Comparison of ENCODE assay signal across 10 cellular contexts in genomic region chr9:137878146-137878941, GRCh38. TPM values are rescaled to one million over a fixed set of nuclear protein-coding genes. Genes with fewer than 3 reads are reported as not detected.
DNase-seq lines count a peak whose midpoint lies in the region; ATAC-seq and TF ChIP-seq lines count a peak whose summit lies in the region.
"Had no signal": no experiment of that assay in that cellular context is flagged by ENCODE, and none has a peak within 500 bp of the region (broad histone marks: within the 10 kb centered on the region; RNA-seq: fewer than 3 reads in every experiment).

No MANE protein-coding gene starts in this region.

- peaks cover 9% of the 10 kb centered on the region for H3K27me3 Mint-ChIP-seq in activated CD4-positive, alpha-beta T cell treated with anti-CD3 and anti-CD28 coated beads, Interleukin-2, amount 10 ng/mL, durations not matched to agents 7 days and 5 days
- H3K27me3 Mint-ChIP-seq in activated CD8-positive, alpha-beta T cell treated with anti-CD3 and anti-CD28 coated beads, Interleukin-2, amount 10 ng/mL, durations not matched to agents 7 days and 5 days (ENCODE audit: low read depth) = peaks cover 11% of the 10 kb centered on the region

- POLR2A ChIA-PET in activated CD4-positive, alpha-beta T cell treated with anti-CD3 and anti-CD28 coated beads, Interleukin-2, amount 10 ng/mL, durations not matched to agents 7 days and 5 days (lab: Charles Lee) = no interaction called here
- POLR2A ChIA-PET in activated CD8-positive, alpha-beta T cell treated with anti-CD3 and anti-CD28 coated beads, Interleukin-2, amount 10 ng/mL, durations not matched to agents 7 days and 5 days (lab: Charles Lee) = no interaction called here

- CTCF ChIA-PET in activated CD4-positive, alpha-beta T cell treated with anti-CD3 and anti-CD28 coated beads, Interleukin-2, amount 10 ng/mL, durations not matched to agents 7 days and 5 days (lab: Charles Lee) = no interaction called here
- CTCF ChIA-PET in activated CD8-positive, alpha-beta T cell treated with anti-CD3 and anti-CD28 coated beads, Interleukin-2, amount 10 ng/mL, durations not matched to agents 7 days and 5 days (lab: Charles Lee) = no interaction called here

- intact Hi-C loops in transverse colon (cut with DNase I; ENCODE audit: low total_unique reads) = no loop called here

- no peak for TF ChIP-seq POLR2A in transverse colon (IDR thresholded peaks at IDR 0.05)

- H3K27me3 ChIP-seq in rectal smooth muscle tissue (ENCODE audit: control insufficient read depth, insufficient read depth, low read length) (peaks cover 11% of the 10 kb centered on the region), transverse colon (peaks cover 52% of the 10 kb centered on the region)

- DNase-seq in activated CD4-positive, alpha-beta T cell treated with anti-CD3 and anti-CD28 coated beads, Interleukin-2, amount 10 ng/mL, durations not matched to agents 7 days and 5 days = peak; percentile 31
- DNase-seq in activated CD4-positive, alpha-beta T cell treated with anti-CD3 and anti-CD28 coated beads, Interleukin-2, amount 50 U/mL, for 4 hours = no peak
- DNase-seq in activated CD8-positive, alpha-beta T cell treated with anti-CD3 and anti-CD28 coated beads, Interleukin-2, amount 10 ng/mL, durations not matched to agents 7 days and 5 days = peak; percentile 46
- DNase-seq in germinal center (ENCODE audit: low spot score) = peak; percentile 63
- no peak for DNase-seq in 8988T
- DNase-seq in transverse colon = no peak
- DNase-seq: DND-41 had no signal

- H3K36me3 ChIP-seq in rectal smooth muscle tissue (ENCODE audit: control insufficient read depth, insufficient read depth, low read length) (no peaks in the 10 kb centered on the region), transverse colon (no peaks in the 10 kb centered on the region)
- H3K36me3 ChIP-seq: neutrophil had no signal

- H3K4me1 ChIP-seq in rectal smooth muscle tissue (ENCODE audit: control insufficient read depth, insufficient read depth, low read length) (no peaks in the 10 kb centered on the region), transverse colon (peaks cover 0 to 7% (median 3%) of the 10 kb centered on the region in 4 donors)

- H3K4me3 Mint-ChIP-seq in activated CD4-positive, alpha-beta T cell treated with anti-CD3 and anti-CD28 coated beads, Interleukin-2, amount 10 ng/mL, durations not matched to agents 7 days and 5 days = no peak overlapping the region
- H3K4me3 Mint-ChIP-seq in activated CD8-positive, alpha-beta T cell treated with anti-CD3 and anti-CD28 coated beads, Interleukin-2, amount 10 ng/mL, durations not matched to agents 7 days and 5 days = no peak overlapping the region

- 11% methylated on average over 66 of the region's 101 CpGs; no CpG with 5 or more reads in 1 of the 2 donors for whole genome bisulfite sequencing in transverse colon (ENCODE audit: low coverage in 1 of 2), 2 donors

- H3K27ac ChIP-seq in rectal smooth muscle tissue (ENCODE audit: low read depth, low read length) = no peak overlapping the region
- no peak overlapping the region for H3K27ac ChIP-seq in transverse colon
- H3K27ac ChIP-seq: neutrophil had no signal

- no peaks in the 10 kb centered on the region for H3K9me3 Mint-ChIP-seq in activated CD4-positive, alpha-beta T cell treated with anti-CD3 and anti-CD28 coated beads, Interleukin-2, amount 10 ng/mL, durations not matched to agents 7 days and 5 days
- H3K9me3 Mint-ChIP-seq in activated CD8-positive, alpha-beta T cell treated with anti-CD3 and anti-CD28 coated beads, Interleukin-2, amount 10 ng/mL, durations not matched to agents 7 days and 5 days (ENCODE audit: insufficient read depth) = no peaks in the 10 kb centered on the region

- TF ChIP-seq CTCF in transverse colon (IDR thresholded peaks at IDR 0.05) = no peak

- ATAC-seq in activated CD8-positive, alpha-beta T cell treated with anti-CD3 and anti-CD28 coated beads, Interleukin-2, amount 10 ng/mL, durations not matched to agents 7 days and 5 days = peak; percentile 76
- ATAC-seq in HG03354 (IDR thresholded peaks at IDR 0.05; ENCODE audit: poor library complexity, severe bottlenecking, unreplicated experiment) = no peak

- no peaks in the 10 kb centered on the region for H3K9me3 ChIP-seq in transverse colon
- H3K9me3 ChIP-seq: neutrophil had no signal

- H3K4me1 Mint-ChIP-seq in activated CD4-positive, alpha-beta T cell treated with anti-CD3 and anti-CD28 coated beads, Interleukin-2, amount 10 ng/mL, durations not matched to agents 7 days and 5 days = peaks cover 2% of the 10 kb centered on the region
- H3K4me1 Mint-ChIP-seq in activated CD8-positive, alpha-beta T cell treated with anti-CD3 and anti-CD28 coated beads, Interleukin-2, amount 10 ng/mL, durations not matched to agents 7 days and 5 days (ENCODE audit: low read depth) = peaks cover 2% of the 10 kb centered on the region

- H3K9ac ChIP-seq in rectal smooth muscle tissue (ENCODE audit: low read length) = no peak overlapping the region

- no peak for TF ChIP-seq EP300 in transverse colon (IDR thresholded peaks at IDR 0.05; ENCODE audit: low read depth)

- peaks cover 2% of the 10 kb centered on the region for H3K36me3 Mint-ChIP-seq in activated CD4-positive, alpha-beta T cell treated with anti-CD3 and anti-CD28 coated beads, Interleukin-2, amount 10 ng/mL, durations not matched to agents 7 days and 5 days (ENCODE audit: low read depth)
- peaks cover 3% of the 10 kb centered on the region for H3K36me3 Mint-ChIP-seq in activated CD8-positive, alpha-beta T cell treated with anti-CD3 and anti-CD28 coated beads, Interleukin-2, amount 10 ng/mL, durations not matched to agents 7 days and 5 days (ENCODE audit: low read depth)

- H3K27ac Mint-ChIP-seq in activated CD4-positive, alpha-beta T cell treated with anti-CD3 and anti-CD28 coated beads, Interleukin-2, amount 10 ng/mL, durations not matched to agents 7 days and 5 days = no peak overlapping the region
- no peak overlapping the region for H3K27ac Mint-ChIP-seq in activated CD8-positive, alpha-beta T cell treated with anti-CD3 and anti-CD28 coated beads, Interleukin-2, amount 10 ng/mL, durations not matched to agents 7 days and 5 days

- in situ Hi-C loops in transverse colon (cut with MboI; ENCODE audit: low pct_ligation_motif_present in 1 of 4, low pct_unique_long_range_greater_than_20kb in 1 of 4, low sequenced_read_pairs in 3 of 4) = no loop called here

- H3K4me3 ChIP-seq in rectal smooth muscle tissue (ENCODE audit: low read length) (peak overlapping the region; percentile 48), transverse colon (peak overlapping the region in 2 of 4 donors; percentile 24 to 46)

RNA-seq across cellular contexts. Expression of gene CACNA1B, which starts 0.8 kb away (rescaled TPM):
- total RNA-seq in activated CD4-positive, alpha-beta T cell treated with anti-CD3 and anti-CD28 coated beads, Interleukin-2, amount 10 ng/mL, durations not matched to agents 7 days and 5 days = not detected
- total RNA-seq in activated CD8-positive, alpha-beta T cell treated with anti-CD3 and anti-CD28 coated beads, Interleukin-2, amount 10 ng/mL, durations not matched to agents 7 days and 5 days = not detected
- total RNA-seq in transverse colon = under 1 TPM; 0.27 to 0.40 (median 0.35) TPM

Comparison
In these comparisons a context has a peak if more than half of its experiments do, and no peak if none do; other contexts are left out.
1. DNase-seq: peak in activated CD4-positive, alpha-beta T cell treated with anti-CD3 and anti-CD28 coated beads, Interleukin-2, amount 10 ng/mL, durations not matched to agents 7 days and 5 days (single experiment), activated CD8-positive, alpha-beta T cell treated with anti-CD3 and anti-CD28 coated beads, Interleukin-2, amount 10 ng/mL, durations not matched to agents 7 days and 5 days (single experiment) and germinal center (single experiment); none in activated CD4-positive, alpha-beta T cell treated with anti-CD3 and anti-CD28 coated beads, Interleukin-2, amount 50 U/mL, for 4 hours (0 of 2), 8988T (single experiment) and transverse colon (single experiment).